In genomic region chr17:48556534-48557401, GRCh38 we compare ENCODE assay signal across 14 cellular contexts. TPM values are rescaled to one million over a fixed set of nuclear protein-coding genes. Genes with fewer than 3 reads are reported as not detected.
A peak's percentile ranks its signal among the peaks of the same experiment; 100 is the strongest.
DNase-seq lines count a peak whose midpoint lies in the region; ATAC-seq and TF ChIP-seq lines count a peak whose summit lies in the region.
"Had no signal": no experiment of that assay in that cellular context is flagged by ENCODE, and none has a peak within 500 bp of the region (broad histone marks: within the 10 kb centered on the region; RNA-seq: fewer than 3 reads in every experiment).

No MANE protein-coding gene starts in this region.

- peaks cover 29 to 43% of the 10 kb centered on the region in 2 donors for H3K4me1 Mint-ChIP-seq in natural killer cell

- H3K27ac Mint-ChIP-seq in natural killer cell = no peak overlapping the region
- H3K27ac Mint-ChIP-seq: activated CD4-positive, alpha-beta memory T cell treated with anti-CD3 and anti-CD28 coated beads for 36 hours; stimulated activated naive CD8-positive, alpha-beta T cell treated with anti-CD3 and anti-CD28 coated beads, Interleukin-15, Interleukin-2, amounts not matched to agents 100 ng/mL and 50 ng/mL, for 24 hours had no signal

- H3K9me3 ChIP-seq in left ventricle myocardium inferior (replicated peaks) = no peaks in the 10 kb centered on the region
- no peaks in the 10 kb centered on the region for H3K9me3 ChIP-seq in esophagus muscularis mucosa
- H3K9me3 ChIP-seq in aorta (ENCODE audit: control insufficient read depth, low read length) = no peaks in the 10 kb centered on the region

- peak overlapping the region; percentile 76 for H3K4me3 Mint-ChIP-seq in natural killer cell

- no peak for DNase-seq in left ventricle myocardium inferior
- no peak for DNase-seq in left cardiac atrium
- DNase-seq in esophagus muscularis mucosa (ENCODE audit: extremely low spot score) = no peak
- DNase-seq in natural killer cell = no peak
- DNase-seq in aorta = no peak
- DNase-seq in mesenteric fat pad (ENCODE audit: low spot score) = no peak
- no peak for DNase-seq in SIG-M5 (lab: John Stamatoyannopoulos, UW)
- DNase-seq: activated CD4-positive, alpha-beta memory T cell treated with anti-CD3 and anti-CD28 coated beads for 36 hours; activated naive CD4-positive, alpha-beta T cell treated with anti-CD3 and anti-CD28 coated beads, Interleukin-2, amount 10 ng/mL, durations not matched to agents 7 days and 5 days; NCI-H1436 treated with DMSO at 0.1 percent for 48 hours; NK-92 treated with Interleukin-12 subunit alpha and Interleukin-12 subunit beta, amount 100 ng/mL, for 24 hours had no signal

- H3K27ac ChIP-seq in left ventricle myocardium inferior (replicated peaks) = peak overlapping the region; percentile 22
- H3K27ac ChIP-seq in esophagus muscularis mucosa (replicated peaks in 1 of 4) = peak overlapping the region; percentile 91 to 97 (median 96)
- peak overlapping the region; percentile 47 to 72 for H3K27ac ChIP-seq in aorta (ENCODE audit: low read depth in 1 of 2, low read length in 2 of 2)

- TF ChIP-seq POLR2A in esophagus muscularis mucosa (IDR thresholded peaks at IDR 0.05; ENCODE audit: low read depth) = no peak

- H3K4me3 ChIP-seq in left ventricle myocardium inferior (no peak overlapping the region), esophagus muscularis mucosa (peak overlapping the region; percentile 56 to 64 (median 57)), aorta (ENCODE audit: low read length in 2 of 2) (no peak overlapping the region)

- H3K9me3 Mint-ChIP-seq in natural killer cell = no peaks in the 10 kb centered on the region
- H3K9me3 Mint-ChIP-seq: activated CD4-positive, alpha-beta memory T cell treated with anti-CD3 and anti-CD28 coated beads for 36 hours; activated naive CD4-positive, alpha-beta T cell treated with anti-CD3 and anti-CD28 coated beads, Interleukin-2, amount 10 ng/mL, durations not matched to agents 7 days and 5 days; stimulated activated naive CD8-positive, alpha-beta T cell treated with anti-CD3 and anti-CD28 coated beads, Interleukin-15, Interleukin-2, amounts not matched to agents 100 ng/mL and 50 ng/mL, for 24 hours had no signal

- intact Hi-C loops in left ventricle myocardium inferior (cut with micrococcal nuclease) = no loop called here
- intact Hi-C loops in left cardiac atrium (cut with DNase I) = no loop called here
- intact Hi-C loops in esophagus muscularis mucosa (cut with DNase I) = no loop called here
- intact Hi-C loops in natural killer cell (cut with micrococcal nuclease) = no loop called here
- intact Hi-C loops in aorta (cut with DNase I) = no loop called here

- 27% methylated on average over 7 of the region's 7 CpGs for WGBS in esophagus muscularis mucosa
- WGBS in aorta, 2 donors = 13 to 33% methylated on average over 7 of the region's 7 CpGs

- ATAC-seq in left cardiac atrium (no peak), natural killer cell (no peak), aorta (ENCODE audit: low FRiP score) (no peak), HG02623 (IDR thresholded peaks at IDR 0.05; ENCODE audit: unreplicated experiment) (no peak)

- H3K36me3 ChIP-seq in left ventricle myocardium inferior (no peaks in the 10 kb centered on the region), esophagus muscularis mucosa (peaks cover 0 to 11% (median 4%) of the 10 kb centered on the region in 4 donors), aorta (ENCODE audit: control insufficient read depth in 1 of 2, insufficient read depth in 2 of 2, low read length in 1 of 2) (no peaks in the 10 kb centered on the region)

- H3K4me1 ChIP-seq in left ventricle myocardium inferior (peaks cover 19% of the 10 kb centered on the region), esophagus muscularis mucosa (peaks cover 53 to 97% (median 97%) of the 10 kb centered on the region in 4 donors), aorta (ENCODE audit: control insufficient read depth in 1 of 2, insufficient read depth in 2 of 2, low read length in 2 of 2) (no peaks in the 10 kb centered on the region)

- no peaks in the 10 kb centered on the region for H3K36me3 Mint-ChIP-seq in natural killer cell
- H3K36me3 Mint-ChIP-seq: activated CD4-positive, alpha-beta memory T cell treated with anti-CD3 and anti-CD28 coated beads for 36 hours had no signal

- no peak for TF ChIP-seq CTCF in left ventricle myocardium inferior (IDR thresholded peaks at IDR 0.05; ENCODE audit: borderline replicate concordance)
- no peak for TF ChIP-seq CTCF in esophagus muscularis mucosa (IDR thresholded peaks at IDR 0.05)
- TF ChIP-seq CTCF in natural killer cell (IDR thresholded peaks at IDR 0.05) = no peak

- H3K27me3 Mint-ChIP-seq in natural killer cell (ENCODE audit: low read depth in 2 of 2) = peaks cover 0 to 17% of the 10 kb centered on the region in 2 donors

- H3K27me3 ChIP-seq in left ventricle myocardium inferior (ENCODE audit: low read depth) = peaks cover 99% of the 10 kb centered on the region
- H3K27me3 ChIP-seq in esophagus muscularis mucosa = no peaks in the 10 kb centered on the region
- no peaks in the 10 kb centered on the region for H3K27me3 ChIP-seq in aorta (ENCODE audit: control insufficient read depth in 1 of 2, insufficient read depth in 2 of 2, low read length in 1 of 2)

- no peak for TF ChIP-seq EP300 in esophagus muscularis mucosa (IDR thresholded peaks at IDR 0.05)

RNA-seq across cellular contexts. Expression of gene HOXB2, which starts 11.9 kb away (rescaled TPM):
- total RNA-seq in left ventricle myocardium inferior (1.9 TPM), left cardiac atrium (1 to 10 TPM; 6.1 to 6.7 TPM), esophagus muscularis mucosa (10 to 100 TPM; 36.3 to 86.4 (median 63.4) TPM), natural killer cell (10 to 100 TPM; 21.6 to 30.5 (median 24.7) TPM), aorta (10 to 100 TPM; 25.4 to 36.9 TPM), mesenteric fat pad (19.3 TPM)
- 10 to 100 TPM in 1 of 2 donors, 1 to 10 TPM in 1; 7.6 to 61.0 TPM for polyA plus RNA-seq in aorta

RNA-seq across cellular contexts. Expression of gene HOXB4, which starts 21.4 kb away (rescaled TPM):
- 0.25 TPM for total RNA-seq in left ventricle myocardium inferior
- 1 to 10 TPM in 1 of 2 donors, under 1 TPM in 1; 0.31 to 1.6 TPM for total RNA-seq in left cardiac atrium
- 1 to 10 TPM; 3.5 to 8.3 (median 5.0) TPM for total RNA-seq in esophagus muscularis mucosa
- total RNA-seq in natural killer cell = 1 to 10 TPM; 3.5 to 6.7 (median 5.7) TPM
- total RNA-seq in aorta = 10 to 100 TPM in 1 of 2 donors, 1 to 10 TPM in 1; 6.6 to 17.9 TPM
- 10 to 100 TPM in 1 of 2 donors, 1 to 10 TPM in 1; 1.4 to 11.5 TPM for polyA plus RNA-seq in aorta
- total RNA-seq in mesenteric fat pad = 5.7 TPM

RNA-seq across cellular contexts. Expression of gene HOXB1, which starts 26.0 kb away (rescaled TPM):
- not detected for total RNA-seq in left ventricle myocardium inferior
- not detected for total RNA-seq in left cardiac atrium
- not detected for total RNA-seq in esophagus muscularis mucosa
- total RNA-seq in natural killer cell = not detected
- total RNA-seq in aorta = not detected
- under 1 TPM in 1 of 2 donors, not detected in 1; 0.63 TPM for polyA plus RNA-seq in aorta
- not detected for total RNA-seq in mesenteric fat pad
- total RNA-seq: activated CD4-positive, alpha-beta memory T cell treated with anti-CD3 and anti-CD28 coated beads for 36 hours; T-helper 1 cell treated with Interleukin-12 subunit alpha and Interleukin-12 subunit beta and Interleukin-4 antibody, amounts not matched to agents 30 ng/mL and 1 ng/mL, for 36 hours had no signal

RNA-seq across cellular contexts. Expression of gene HOXB3, which starts 33.3 kb away (rescaled TPM):
- total RNA-seq in left ventricle myocardium inferior (0.91 TPM), left cardiac atrium (1 to 10 TPM; 1.2 to 2.8 TPM), esophagus muscularis mucosa (10 to 100 TPM; 10.8 to 34.9 (median 28.7) TPM), natural killer cell (10 to 100 TPM in 2 of 3 donors, 1 to 10 TPM in 1; 7.9 to 15.6 (median 15.3) TPM), aorta (10 to 100 TPM; 20.0 to 62.9 TPM), mesenteric fat pad (12.6 TPM)
- polyA plus RNA-seq in aorta = 10 to 100 TPM in 1 of 2 donors, 1 to 10 TPM in 1; 2.4 to 30.5 TPM

RNA-seq across cellular contexts. Expression of gene HOXB5, which starts 36.8 kb away (rescaled TPM):
- total RNA-seq in left ventricle myocardium inferior (not detected), left cardiac atrium (under 1 TPM in 1 of 2 donors, not detected in 1; 0.41 TPM), esophagus muscularis mucosa (under 1 TPM; 0.17 to 0.83 (median 0.36) TPM), natural killer cell (not detected), aorta (1 to 10 TPM; 1.4 to 5.9 TPM), mesenteric fat pad (2.0 TPM)
- polyA plus RNA-seq in aorta = 1 to 10 TPM in 1 of 2 donors, not detected in 1; 3.6 TPM
- total RNA-seq: activated CD4-positive, alpha-beta memory T cell treated with anti-CD3 and anti-CD28 coated beads for 36 hours had no signal

Comparison
In these comparisons a context has a peak if more than half of its experiments do, and no peak if none do; other contexts are left out.
1. H3K27ac ChIP-seq: peak in every context shown above with its lines; median percentile 96 in esophagus muscularis mucosa; 60 in aorta; 22 in left ventricle myocardium inferior.
2. H3K4me3 ChIP-seq: peak in esophagus muscularis mucosa (4 of 4); none in left ventricle myocardium inferior (single experiment) and aorta (0 of 2).